35 cellular contexts compared by ENCODE assay signal in the genomic region with DNA sequence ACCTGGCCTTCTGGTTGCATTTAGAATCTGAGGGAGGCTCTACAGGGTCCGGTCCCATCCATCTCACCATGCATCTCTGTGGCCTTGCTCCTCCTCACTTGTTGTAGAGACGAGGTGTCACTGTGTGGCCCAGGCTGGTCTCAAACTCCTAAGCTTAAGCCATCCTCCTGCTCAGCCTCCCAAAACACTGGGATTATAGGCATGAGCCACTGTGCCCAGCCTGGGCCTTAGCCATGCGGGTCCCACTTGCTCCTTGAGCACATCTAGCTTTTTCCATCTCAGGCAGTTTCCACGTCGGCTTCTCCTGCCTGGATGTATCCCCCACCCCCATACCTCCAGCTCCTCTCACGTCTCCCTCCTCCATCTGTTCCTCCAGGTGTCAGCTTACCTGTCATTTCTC. TPM values are rescaled to one million over a fixed set of nuclear protein-coding genes. Genes with fewer than 3 reads are reported as not detected.
"Had no signal": no experiment of that assay in that cellular context is flagged by ENCODE, and none has a peak within 500 bp of the region (broad histone marks: within the 10 kb centered on the region; RNA-seq: fewer than 3 reads in every experiment).

No MANE protein-coding gene starts in this region.

- H3K27ac ChIP-seq: ascending aorta, brain microvascular endothelial cell, breast epithelium, VCaP had no signal

- ATAC-seq: activated CD4-positive, alpha-beta T cell treated with anti-CD3 and anti-CD28 coated beads for 36 hours; activated CD4-positive, CD25-positive, alpha-beta regulatory T cell treated with anti-CD3 and anti-CD28 coated beads, Interleukin-2, amount 50 U/mL, for 24 hours; activated CD8-positive, alpha-beta memory T cell treated with anti-CD3 and anti-CD28 coated beads, Interleukin-2, amount 10 ng/mL, durations not matched to agents 7 days and 5 days; activated CD8-positive, alpha-beta T cell treated with anti-CD3 and anti-CD28 coated beads, Interleukin-2, amount 10 ng/mL, durations not matched to agents 7 days and 5 days; activated naive CD8-positive, alpha-beta T cell treated with anti-CD3 and anti-CD28 coated beads, Interleukin-2, amount 50 U/mL, for 24 hours; WTC11 had no signal

- H3K4me1 ChIP-seq: ascending aorta, breast epithelium had no signal

- H3K4me3 ChIP-seq: ascending aorta, breast epithelium had no signal

- H3K36me3 ChIP-seq: ascending aorta, brain microvascular endothelial cell, breast epithelium had no signal

- H3K27me3 ChIP-seq: ascending aorta, brain microvascular endothelial cell had no signal

- DNase-seq: activated CD4-positive, alpha-beta memory T cell treated with anti-CD3 and anti-CD28 coated beads, Interleukin-2, amount 10 ng/mL, durations not matched to agents 7 days and 5 days; activated CD4-positive, alpha-beta T cell treated with anti-CD3 and anti-CD28 coated beads for 1 hour; activated CD4-positive, alpha-beta T cell treated with anti-CD3 and anti-CD28 coated beads for 36 hours; activated CD4-positive, alpha-beta T cell treated with anti-CD3 and anti-CD28 coated beads for 48 hours; activated CD4-positive, alpha-beta T cell treated with anti-CD3 and anti-CD28 coated beads, Interleukin-2, amount 10 ng/mL, durations not matched to agents 7 days and 5 days; activated CD4-positive, alpha-beta T cell treated with anti-CD3 and anti-CD28 coated beads, Interleukin-2, amount 50 U/mL, for 48 hours; activated CD4-positive, CD25-positive, alpha-beta regulatory T cell; activated CD8-positive, alpha-beta memory T cell treated with anti-CD3 and anti-CD28 coated beads for 24 hours; activated CD8-positive, alpha-beta memory T cell treated with anti-CD3 and anti-CD28 coated beads, Interleukin-2, amount 10 ng/mL, durations not matched to agents 7 days and 5 days; activated CD8-positive, alpha-beta memory T cell treated with anti-CD3 and anti-CD28 coated beads, Interleukin-2, amount 50 U/mL, for 48 hours; activated CD8-positive, alpha-beta T cell treated with anti-CD3 and anti-CD28 coated beads, Interleukin-2, amount 10 ng/mL, durations not matched to agents 7 days and 5 days; activated effector memory CD4-positive, alpha-beta T cell treated with Interleukin-2 at 50 U/mL for 16 hours; activated gamma-delta T cell; activated naive CD4-positive, alpha-beta T cell treated with anti-CD3 and anti-CD28 coated beads, Interleukin-2, amount 10 ng/mL, durations not matched to agents 7 days and 5 days; activated naive CD4-positive, alpha-beta T cell treated with Interleukin-2 at 50 U/mL for 16 hours; activated naive CD8-positive, alpha-beta T cell treated with anti-CD3 and anti-CD28 coated beads, Interleukin-2, amount 10 ng/mL, durations not matched to agents 7 days and 5 days; activated naive CD8-positive, alpha-beta T cell treated with anti-CD3 and anti-CD28 coated beads, Interleukin-2, amount 50 U/mL, for 24 hours; activated T-cell treated with anti-CD3 and anti-CD28 coated beads, Interleukin-2, amount 50 U/mL, for 24 hours; activated T-cell treated with anti-CD3 and anti-CD28 coated beads, Interleukin-2, amount 50 U/mL, for 48 hours; amygdala; anterior cingulate cortex; brain microvascular endothelial cell; central memory CD4-positive, alpha-beta T cell; T-helper 1 cell; T-helper 2 cell; T-helper 9 cell had no signal

RNA-seq across cellular contexts. Expression of a gene that starts 9.8 kb away (rescaled TPM):
- total RNA-seq: activated CD4-positive, alpha-beta memory T cell treated with anti-CD3 and anti-CD28 coated beads, Interleukin-2, amount 10 ng/mL, durations not matched to agents 7 days and 5 days; activated CD4-positive, alpha-beta T cell treated with anti-CD3 and anti-CD28 coated beads for 36 hours; activated CD4-positive, alpha-beta T cell treated with anti-CD3 and anti-CD28 coated beads, Interleukin-2, amount 10 ng/mL, durations not matched to agents 7 days and 5 days; activated CD8-positive, alpha-beta memory T cell treated with anti-CD3 and anti-CD28 coated beads, Interleukin-2, amount 10 ng/mL, durations not matched to agents 7 days and 5 days; activated CD8-positive, alpha-beta T cell treated with anti-CD3 and anti-CD28 coated beads, Interleukin-2, amount 10 ng/mL, durations not matched to agents 7 days and 5 days; activated naive CD8-positive, alpha-beta T cell treated with anti-CD3 and anti-CD28 coated beads, Interleukin-2, amount 10 ng/mL, durations not matched to agents 7 days and 5 days; activated T-helper 2 cell treated with anti-CD3 and anti-CD28 coated beads, Interferon-gamma antibody, Interleukin-2, Interleukin-4, amounts not matched to agents 10 μg/mL and 5 μg/mL and 100 μg/mL, durations not matched to agents 14 hours and 24 hours and 36 hours; ascending aorta; breast epithelium; cardiac septum; cerebellum; WTC11 had no signal
- polyA plus RNA-seq: adipose tissue had no signal

RNA-seq across cellular contexts. Expression of a gene that starts 12.3 kb away (rescaled TPM):
- total RNA-seq: activated CD4-positive, alpha-beta memory T cell treated with anti-CD3 and anti-CD28 coated beads, Interleukin-2, amount 10 ng/mL, durations not matched to agents 7 days and 5 days; activated CD4-positive, alpha-beta T cell treated with anti-CD3 and anti-CD28 coated beads for 36 hours; activated CD4-positive, alpha-beta T cell treated with anti-CD3 and anti-CD28 coated beads, Interleukin-2, amount 10 ng/mL, durations not matched to agents 7 days and 5 days; activated CD8-positive, alpha-beta memory T cell treated with anti-CD3 and anti-CD28 coated beads, Interleukin-2, amount 10 ng/mL, durations not matched to agents 7 days and 5 days; activated CD8-positive, alpha-beta T cell treated with anti-CD3 and anti-CD28 coated beads, Interleukin-2, amount 10 ng/mL, durations not matched to agents 7 days and 5 days; activated naive CD8-positive, alpha-beta T cell treated with anti-CD3 and anti-CD28 coated beads, Interleukin-2, amount 10 ng/mL, durations not matched to agents 7 days and 5 days; activated T-helper 2 cell treated with anti-CD3 and anti-CD28 coated beads, Interferon-gamma antibody, Interleukin-2, Interleukin-4, amounts not matched to agents 10 μg/mL and 5 μg/mL and 100 μg/mL, durations not matched to agents 14 hours and 24 hours and 36 hours; ascending aorta; breast epithelium; cardiac septum; cerebellum; WTC11 had no signal
- polyA plus RNA-seq: adipose tissue had no signal

RNA-seq across cellular contexts. Expression of a gene that starts 39.6 kb away (rescaled TPM):
- total RNA-seq: activated CD4-positive, alpha-beta memory T cell treated with anti-CD3 and anti-CD28 coated beads, Interleukin-2, amount 10 ng/mL, durations not matched to agents 7 days and 5 days; activated CD4-positive, alpha-beta T cell treated with anti-CD3 and anti-CD28 coated beads for 36 hours; activated CD4-positive, alpha-beta T cell treated with anti-CD3 and anti-CD28 coated beads, Interleukin-2, amount 10 ng/mL, durations not matched to agents 7 days and 5 days; activated CD8-positive, alpha-beta memory T cell treated with anti-CD3 and anti-CD28 coated beads, Interleukin-2, amount 10 ng/mL, durations not matched to agents 7 days and 5 days; activated CD8-positive, alpha-beta T cell treated with anti-CD3 and anti-CD28 coated beads, Interleukin-2, amount 10 ng/mL, durations not matched to agents 7 days and 5 days; activated naive CD8-positive, alpha-beta T cell treated with anti-CD3 and anti-CD28 coated beads, Interleukin-2, amount 10 ng/mL, durations not matched to agents 7 days and 5 days; activated T-helper 2 cell treated with anti-CD3 and anti-CD28 coated beads, Interferon-gamma antibody, Interleukin-2, Interleukin-4, amounts not matched to agents 10 μg/mL and 5 μg/mL and 100 μg/mL, durations not matched to agents 14 hours and 24 hours and 36 hours; ascending aorta; breast epithelium; cardiac septum; cerebellum; WTC11 had no signal
- polyA plus RNA-seq: adipose tissue had no signal
